7 cellular contexts compared by ENCODE assay signal in the genomic region with DNA sequence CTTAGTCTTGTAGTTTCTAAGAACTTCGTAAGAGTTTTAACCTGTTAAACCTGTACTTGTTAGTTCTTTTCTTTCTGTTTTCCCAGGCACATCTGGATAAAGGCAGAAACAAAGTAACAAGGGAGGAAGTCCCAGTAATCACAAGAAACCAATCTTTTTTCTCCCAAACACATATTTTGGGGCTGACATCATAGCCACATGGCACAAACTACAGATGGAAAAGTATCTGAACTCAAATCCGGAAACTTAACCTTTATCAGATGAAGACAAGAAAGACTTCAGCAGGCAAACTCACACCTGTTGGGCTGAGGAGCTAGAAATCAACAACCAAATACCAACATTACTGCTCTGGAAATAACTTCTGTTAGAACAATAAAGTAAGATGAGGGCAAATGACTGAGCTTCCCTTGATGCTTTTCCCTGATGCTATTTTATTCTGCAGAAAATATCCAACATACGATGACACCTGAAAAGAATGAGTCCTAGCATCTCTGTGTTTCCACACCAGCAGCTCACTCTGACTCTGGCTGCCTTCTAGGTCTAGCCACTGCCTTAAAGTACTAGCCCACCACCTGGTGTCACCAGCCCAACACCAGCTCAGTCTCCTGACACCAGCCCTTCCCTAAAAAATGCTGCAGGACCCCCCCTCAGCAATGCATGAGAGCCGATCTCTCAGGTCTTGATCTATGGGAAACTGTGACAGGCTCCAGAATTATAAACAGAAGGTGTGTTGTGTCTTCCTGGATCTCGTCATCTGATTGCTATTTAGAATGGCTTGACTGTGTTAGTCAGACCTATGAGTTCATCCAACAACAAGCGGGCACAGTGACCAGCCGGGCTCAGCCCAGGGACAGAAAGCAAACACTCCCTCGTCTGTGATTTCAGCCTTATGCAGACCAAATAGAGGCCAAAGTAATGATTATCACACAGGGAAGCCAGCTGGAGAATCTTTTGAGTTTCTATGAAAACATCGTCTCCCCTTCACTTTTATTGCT.
A peak's percentile ranks its signal among the peaks of the same experiment; 100 is the strongest.
DNase-seq lines count a peak whose midpoint lies in the region; ATAC-seq and TF ChIP-seq lines count a peak whose summit lies in the region.

No MANE protein-coding gene starts in this region.

- peak overlapping the region; percentile 92 for H3K4ac ChIP-seq in IMR-90 (ENCODE audit: low read depth, low read length)

- dilution Hi-C loops in IMR-90 (cut with HindIII; ENCODE audit: low sequenced_read_pairs, unreplicated experiment) = no loop called here

- peak overlapping the region; percentile 90 for H2BK20ac ChIP-seq in IMR-90 (ENCODE audit: low read depth, low read length)

- intact Hi-C loops in IMR-90 (cut with micrococcal nuclease) (loop anchor here (2.0 kb wide), 1 partner anchor 64 kb away; no protein-coding TSS in a partner anchor), lower leg skin (cut with DNase I; ENCODE audit: low total_unique reads) (no loop called here)

- DNase-seq in IMR-90 = peak; percentile 88
- DNase-seq in choroid plexus epithelial cell (ENCODE audit: low read depth) = peak; percentile 93
- peak; percentile 47 to 91 for DNase-seq in lower leg skin (ENCODE audit: low spot score in 2 of 2)
- peak; percentile 48 for DNase-seq in ureter (ENCODE audit: low spot score)
- no peak for DNase-seq in glutamatergic neuron
- no peak for DNase-seq in GM10248 (ENCODE audit: extremely low spot score)

- peaks cover 2% of the 10 kb centered on the region for H3K4me1 Mint-ChIP-seq in glutamatergic neuron (ENCODE audit: low read depth, unreplicated experiment)

- peak; percentile 55 for ATAC-seq in IMR-90 (ENCODE audit: low read depth)
- ATAC-seq in GM21825 (IDR thresholded peaks at IDR 0.05; ENCODE audit: unreplicated experiment) = no peak

- H2BK15ac ChIP-seq in IMR-90 (ENCODE audit: low read depth, low read length) = peak overlapping the region; percentile 45; the same call in 2 of the 3 replicates

- H3K27ac ChIP-seq in IMR-90 (ENCODE audit: insufficient read depth, low read length) = peak overlapping the region; percentile 68

- H3K9ac ChIP-seq in IMR-90 (ENCODE audit: low read depth, low read length) = peak overlapping the region; percentile 19

- no peak overlapping the region for H3K27ac Mint-ChIP-seq in glutamatergic neuron (ENCODE audit: unreplicated experiment)

- H3K4me3 Mint-ChIP-seq in glutamatergic neuron (ENCODE audit: unreplicated experiment) = no peak overlapping the region

- TF ChIP-seq RAD21 in IMR-90 (IDR thresholded peaks at IDR 0.05; ENCODE audit: low read length) = peak; percentile 39

- H3K36me3 Mint-ChIP-seq in glutamatergic neuron (ENCODE audit: unreplicated experiment) = no peaks in the 10 kb centered on the region

- CTCF ChIA-PET in IMR-90 (lab: Yijun Ruan, JAX) = interaction anchor here (0.6 to 1.5 kb wide), 4 partner anchors 15 to 209 kb away, joined by 3 to 4 read pairs (median 3); no protein-coding TSS in a partner anchor
- CTCF ChIA-PET in GM10248 (lab: Yijun Ruan, JAX) = no interaction called here

- peaks cover 19% of the 10 kb centered on the region for H3K4me1 ChIP-seq in IMR-90 (ENCODE audit: control insufficient read depth, insufficient read depth, low read length)

- no TSS peak for BruUV-seq in IMR-90 (replicated peaks; lab: Mats Ljungman, UMichigan)

- H4K5ac ChIP-seq in IMR-90 (ENCODE audit: low read depth, low read length) = peak overlapping the region; percentile 32

- peak overlapping the region; percentile 81 for H4K91ac ChIP-seq in IMR-90 (ENCODE audit: insufficient read depth, low read depth, low read length)

- H3K14ac ChIP-seq in IMR-90 (replicated peaks; ENCODE audit: low read depth, low read length) = peak overlapping the region; percentile 80

- no peaks in the 10 kb centered on the region for H4K20me1 ChIP-seq in IMR-90 (ENCODE audit: insufficient read depth, low read length)

- no peak for TF ChIP-seq CTCF in IMR-90 (conservative IDR thresholded peaks at IDR 0.05; ENCODE audit: low read depth, low read length)
- TF ChIP-seq CTCF in choroid plexus epithelial cell (conservative IDR thresholded peaks at IDR 0.05; ENCODE audit: low read depth, low read length) = no peak
- TF ChIP-seq CTCF in lower leg skin (IDR thresholded peaks at IDR 0.05) = no peak
- TF ChIP-seq CTCF in glutamatergic neuron (IDR thresholded peaks at IDR 0.05; ENCODE audit: partially characterized antibody, unreplicated experiment) = no peak
- no peak for TF ChIP-seq CTCF in GM10248 (IDR thresholded peaks at IDR 0.05; ENCODE audit: control extremely low read depth, extremely low read depth, low read depth, missing control alignments)

- H3K79me1 ChIP-seq in IMR-90 (ENCODE audit: low read depth in 1 of 2, low read length in 2 of 2) = peaks cover 0 to 20% of the 10 kb centered on the region in 2 experiments; a peak in 2 of 4 replicates

- POLR2A ChIA-PET in IMR-90 (lab: Charles Lee; ENCODE audit: unreplicated experiment) = interaction anchor here (0.7 to 1.1 kb wide), 2 partner anchors 138 to 168 kb away, joined by 3 to 4 read pairs; a partner anchor contains a TSS
- POLR2A ChIA-PET in GM10248 (lab: Yijun Ruan, JAX) = no interaction called here

- H2AFZ ChIP-seq in IMR-90 (replicated peaks; ENCODE audit: low read length, poor library complexity) = peak overlapping the region; percentile 28

- peak overlapping the region; percentile 62 for H3K4me2 ChIP-seq in IMR-90 (ENCODE audit: low read depth, low read length)

- no peaks in the 10 kb centered on the region for H3K27me3 Mint-ChIP-seq in glutamatergic neuron (ENCODE audit: unreplicated experiment)

- no peak overlapping the region for H3K4me3 ChIP-seq in IMR-90 (ENCODE audit: insufficient read depth, low read depth, low read length)
- H3K4me3 ChIP-seq in choroid plexus epithelial cell (ENCODE audit: low read depth, low read length) = no peak overlapping the region
- H3K4me3 ChIP-seq in lower leg skin (ENCODE audit: low read depth, poor library complexity, severe bottlenecking) = no peak overlapping the region

- H3K9me3 ChIP-seq in IMR-90 (ENCODE audit: control insufficient read depth, insufficient read depth, low read length) = no peaks in the 10 kb centered on the region

- TF ChIP-seq POLR2A in IMR-90 (IDR thresholded peaks at IDR 0.05; ENCODE audit: low read depth, low read length) = 0 out of 2 replicates have a peak, but pooled peaks have one; percentile 45
- no peak for TF ChIP-seq POLR2A in lower leg skin (IDR thresholded peaks at IDR 0.05)

- H4K8ac ChIP-seq in IMR-90 (ENCODE audit: low read depth in 2 of 2, low read length in 2 of 2) = peak overlapping the region; percentile 33 to 86

- H3K23ac ChIP-seq in IMR-90 (ENCODE audit: low read depth, low read length) = peak overlapping the region; percentile 75

- H3K56ac ChIP-seq in IMR-90 (ENCODE audit: extremely low read depth, insufficient read depth, low read length) = peak overlapping the region; percentile 64

- 12% methylated on average over 5 of the region's 9 CpGs; no CpG with 5 or more reads in 1 of the 2 experiments for WGBS in IMR-90 (ENCODE audit: extremely low coverage in 2 of 2, insufficient read length in 1 of 2), 2 experiments
- 55% methylated on average over 9 of the region's 9 CpGs for WGBS in lower leg skin, 2 donors

- H3K9me3 Mint-ChIP-seq in glutamatergic neuron (ENCODE audit: unreplicated experiment) = no peaks in the 10 kb centered on the region

- in situ Hi-C loops in IMR-90 (cut with MboI; ENCODE audit: low sequenced_read_pairs) = no loop called here

- H3K27me3 ChIP-seq in IMR-90 (ENCODE audit: control insufficient read depth, insufficient read depth, low read length) = no peaks in the 10 kb centered on the region

- H2BK5ac ChIP-seq in IMR-90 (ENCODE audit: low read depth, low read length, poor library complexity, severe bottlenecking) = peak overlapping the region; percentile 94

- H2AK9ac ChIP-seq in IMR-90 (replicated peaks; ENCODE audit: low read depth, low read length, poor library complexity) = peak overlapping the region; percentile 87

- peak overlapping the region; percentile 87 for H2AK5ac ChIP-seq in IMR-90 (ENCODE audit: low read depth, low read length)

- no peaks in the 10 kb centered on the region for H3K36me3 ChIP-seq in IMR-90 (ENCODE audit: control insufficient read depth, insufficient read depth, low read length)

- peaks cover 8% of the 10 kb centered on the region; the same call in 1 of the 2 replicates for H3K9me1 ChIP-seq in IMR-90 (ENCODE audit: insufficient read depth, low read length)

- H2BK120ac ChIP-seq in IMR-90 (ENCODE audit: low read depth, low read length) = peak overlapping the region; percentile 92

- peak overlapping the region; percentile 55 for H3K18ac ChIP-seq in IMR-90 (ENCODE audit: low read depth, low read length)

TF ChIP-seq in IMR-90, 13 proteins besides CTCF, POLR2A, EP300 and RAD21:
- TF ChIP-seq SMC3 (IDR thresholded peaks at IDR 0.05; ENCODE audit: low read depth, low read length) (peak; percentile 11; the same call in 1 of the 2 replicates), RCOR1 (IDR thresholded peaks at IDR 0.05; ENCODE audit: insufficient replicate concordance, low read length) (peak; percentile 27), FOS (IDR thresholded peaks at IDR 0.05; ENCODE audit: low read depth, low read length) (peak; percentile 45)
- TF ChIP-seq, protein P1, sequence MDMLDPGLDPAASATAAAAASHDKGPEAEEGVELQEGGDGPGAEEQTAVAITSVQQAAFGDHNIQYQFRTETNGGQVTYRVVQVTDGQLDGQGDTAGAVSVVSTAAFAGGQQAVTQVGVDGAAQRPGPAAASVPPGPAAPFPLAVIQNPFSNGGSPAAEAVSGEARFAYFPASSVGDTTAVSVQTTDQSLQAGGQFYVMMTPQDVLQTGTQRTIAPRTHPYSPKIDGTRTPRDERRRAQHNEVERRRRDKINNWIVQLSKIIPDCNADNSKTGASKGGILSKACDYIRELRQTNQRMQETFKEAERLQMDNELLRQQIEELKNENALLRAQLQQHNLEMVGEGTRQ (IDR thresholded peaks at IDR 0.05; ENCODE audit: low read depth, low read length) = no peak; the same call in 1 of the 2 replicates

Comparison
In these comparisons a context has a peak if more than half of its experiments do, and no peak if none do; other contexts are left out.
1. DNase-seq: peak in IMR-90 (single experiment), choroid plexus epithelial cell (single experiment), lower leg skin (2 of 2) and ureter (single experiment); none in glutamatergic neuron (single experiment) and GM10248 (single experiment).